Comparison of ENCODE assay signal across 1 cellular context in genomic region chr5:119367502-119368237, GRCh38.
A peak's percentile ranks its signal among the peaks of the same experiment; 100 is the strongest.
TF ChIP-seq lines count a peak whose summit lies in the region.

No MANE protein-coding gene starts in this region.

TF ChIP-seq in GM12878, 131 proteins besides CTCF, POLR2A, EP300 and RAD21 (continued from another document):
- TF ChIP-seq SKIL (IDR thresholded peaks at IDR 0.05; ENCODE audit: low read depth, poor library complexity, severe bottlenecking) (peak; percentile 91), MEF2B (IDR thresholded peaks at IDR 0.05; ENCODE audit: partially characterized antibody, poor library complexity, severe bottlenecking) (peak; percentile 93), MYC (IDR thresholded peaks at IDR 0.05; ENCODE audit: insufficient read depth, insufficient read length, insufficient replicate concordance, low read length, severe bottlenecking) (no peak), CHD2 (IDR thresholded peaks at IDR 0.05; ENCODE audit: borderline replicate concordance, low read depth, low read length) (peak; percentile 48; the same call in 1 of the 2 replicates), BCL3 (IDR thresholded peaks at IDR 0.05; ENCODE audit: borderline replicate concordance, insufficient read depth, low read depth, low read length, poor library complexity, severe bottlenecking) (peak; percentile 96)
TF ChIP-seq in GM12878: peak in this region for 50.
